Comparison of ENCODE assay signal across 6 cellular contexts in genomic region chr14:19025080-19025589, GRCh38. TPM values are rescaled to one million over a fixed set of nuclear protein-coding genes. Genes with fewer than 3 reads are reported as not detected.
"Had no signal": no experiment of that assay in that cellular context is flagged by ENCODE, and none has a peak within 500 bp of the region (broad histone marks: within the 10 kb centered on the region; RNA-seq: fewer than 3 reads in every experiment).

No MANE protein-coding gene starts in this region.

RNA-seq across cellular contexts. Expression of gene POTEM, which starts 57.9 kb away (rescaled TPM):
- total RNA-seq: LHCN-M2, MCF 10A, NCI-H460, PC-9, RPMI7951, SJCRH30 had no signal
